Comparison of ENCODE assay signal across 1 cellular context in genomic region chr5:140557965-140558364, GRCh38.
A peak's percentile ranks its signal among the peaks of the same experiment; 100 is the strongest.
TF ChIP-seq lines count a peak whose summit lies in the region.

No MANE protein-coding gene starts in this region.

TF ChIP-seq in HepG2, 621 proteins besides CTCF, POLR2A, EP300 and RAD21 (continues in another document):
- TF ChIP-seq JUNB (CRISPR knock-in tag; IDR thresholded peaks at IDR 0.05; ENCODE audit: borderline replicate concordance) (no peak), NR1H2 (CRISPR knock-in tag; IDR thresholded peaks at IDR 0.05; ENCODE audit: borderline replicate concordance, low read depth) (no peak), IKZF1 (IDR thresholded peaks at IDR 0.05) (no peak), TSC22D2 (CRISPR knock-in tag; IDR thresholded peaks at IDR 0.05; ENCODE audit: borderline replicate concordance) (no peak), TRAFD1 (CRISPR knock-in tag; IDR thresholded peaks at IDR 0.05; ENCODE audit: borderline replicate concordance) (no peak), ZNF275 (CRISPR knock-in tag; IDR thresholded peaks at IDR 0.05; ENCODE audit: borderline replicate concordance) (no peak), ZNF567 (CRISPR knock-in tag; IDR thresholded peaks at IDR 0.05; ENCODE audit: borderline replicate concordance) (no peak), DMAP1 (CRISPR knock-in tag; IDR thresholded peaks at IDR 0.05) (no peak), SIX1 (CRISPR knock-in tag; IDR thresholded peaks at IDR 0.05; ENCODE audit: borderline replicate concordance) (no peak), PAF1 (CRISPR knock-in tag; IDR thresholded peaks at IDR 0.05) (no peak), ZNF10 (CRISPR knock-in tag; IDR thresholded peaks at IDR 0.05; ENCODE audit: borderline replicate concordance, low read depth) (no peak), PRPF4 (IDR thresholded peaks at IDR 0.05; ENCODE audit: low read depth, low read length, poor library complexity, severe bottlenecking) (no peak), ZNF230 (CRISPR knock-in tag; IDR thresholded peaks at IDR 0.05) (0 out of 2 replicates have a peak, but pooled peaks have one; percentile 10), MEIS1 (CRISPR knock-in tag; IDR thresholded peaks at IDR 0.05; ENCODE audit: borderline replicate concordance) (no peak), ZNF329 (CRISPR knock-in tag; IDR thresholded peaks at IDR 0.05; ENCODE audit: low read depth) (no peak), MEF2D (CRISPR knock-in tag; IDR thresholded peaks at IDR 0.05) (no peak), ZNF484 (CRISPR knock-in tag; IDR thresholded peaks at IDR 0.05; ENCODE audit: borderline replicate concordance, low read depth) (no peak), SP2 (CRISPR knock-in tag; IDR thresholded peaks at IDR 0.05) (no peak), KLF13 (CRISPR knock-in tag; IDR thresholded peaks at IDR 0.05) (no peak), ZFP36 (IDR thresholded peaks at IDR 0.05; ENCODE audit: borderline replicate concordance, low read depth, low read length, partially characterized antibody) (no peak), ZNF773 (CRISPR knock-in tag; IDR thresholded peaks at IDR 0.05; ENCODE audit: borderline replicate concordance) (no peak), CREM (IDR thresholded peaks at IDR 0.05) (no peak), CREM (CRISPR knock-in tag; IDR thresholded peaks at IDR 0.05) (no peak), PBX3 (CRISPR knock-in tag; IDR thresholded peaks at IDR 0.05; ENCODE audit: borderline replicate concordance) (no peak), MTA1 (CRISPR knock-in tag; IDR thresholded peaks at IDR 0.05; ENCODE audit: borderline replicate concordance) (no peak), TAF15 (IDR thresholded peaks at IDR 0.05; ENCODE audit: low read depth, low read length, poor library complexity, severe bottlenecking) (no peak), ETV6 (CRISPR knock-in tag; conservative IDR thresholded peaks at IDR 0.05) (no peak), ZNF850 (CRISPR knock-in tag; conservative IDR thresholded peaks at IDR 0.05) (no peak), ZBTB3 (CRISPR knock-in tag; IDR thresholded peaks at IDR 0.05; ENCODE audit: borderline replicate concordance, low read depth) (0 out of 2 replicates have a peak, but pooled peaks have one; percentile 55), ZNF556 (CRISPR knock-in tag; IDR thresholded peaks at IDR 0.05; ENCODE audit: borderline replicate concordance) (no peak), MED1 (CRISPR knock-in tag; IDR thresholded peaks at IDR 0.05) (no peak), ZBTB1 (CRISPR knock-in tag; IDR thresholded peaks at IDR 0.05; ENCODE audit: borderline replicate concordance) (no peak), TERF1 (CRISPR knock-in tag; IDR thresholded peaks at IDR 0.05) (no peak), ZNF598 (CRISPR knock-in tag; IDR thresholded peaks at IDR 0.05; ENCODE audit: borderline replicate concordance) (no peak), HDAC1 (CRISPR knock-in tag; IDR thresholded peaks at IDR 0.05) (no peak), MNT (IDR thresholded peaks at IDR 0.05) (no peak), ZNF557 (CRISPR knock-in tag; IDR thresholded peaks at IDR 0.05) (no peak), ZNF234 (CRISPR knock-in tag; conservative IDR thresholded peaks at IDR 0.05) (no peak), ZNF256 (CRISPR knock-in tag; conservative IDR thresholded peaks at IDR 0.05) (no peak), SNAI1 (CRISPR knock-in tag; IDR thresholded peaks at IDR 0.05; ENCODE audit: borderline replicate concordance) (0 out of 2 replicates have a peak, but pooled peaks have one; percentile 2)
- TF ChIP-seq, protein P1, sequence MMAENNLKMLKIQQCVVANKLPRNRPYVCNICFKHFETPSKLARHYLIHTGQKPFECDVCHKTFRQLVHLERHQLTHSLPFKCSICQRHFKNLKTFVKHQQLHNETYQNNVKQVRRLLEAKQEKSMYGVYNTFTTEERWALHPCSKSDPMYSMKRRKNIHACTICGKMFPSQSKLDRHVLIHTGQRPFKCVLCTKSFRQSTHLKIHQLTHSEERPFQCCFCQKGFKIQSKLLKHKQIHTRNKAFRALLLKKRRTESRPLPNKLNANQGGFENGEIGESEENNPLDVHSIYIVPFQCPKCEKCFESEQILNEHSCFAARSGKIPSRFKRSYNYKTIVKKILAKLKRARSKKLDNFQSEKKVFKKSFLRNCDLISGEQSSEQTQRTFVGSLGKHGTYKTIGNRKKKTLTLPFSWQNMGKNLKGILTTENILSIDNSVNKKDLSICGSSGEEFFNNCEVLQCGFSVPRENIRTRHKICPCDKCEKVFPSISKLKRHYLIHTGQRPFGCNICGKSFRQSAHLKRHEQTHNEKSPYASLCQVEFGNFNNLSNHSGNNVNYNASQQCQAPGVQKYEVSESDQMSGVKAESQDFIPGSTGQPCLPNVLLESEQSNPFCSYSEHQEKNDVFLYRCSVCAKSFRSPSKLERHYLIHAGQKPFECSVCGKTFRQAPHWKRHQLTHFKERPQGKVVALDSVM (CRISPR knock-in tag; IDR thresholded peaks at IDR 0.05): no peak
- TF ChIP-seq, protein P2, sequence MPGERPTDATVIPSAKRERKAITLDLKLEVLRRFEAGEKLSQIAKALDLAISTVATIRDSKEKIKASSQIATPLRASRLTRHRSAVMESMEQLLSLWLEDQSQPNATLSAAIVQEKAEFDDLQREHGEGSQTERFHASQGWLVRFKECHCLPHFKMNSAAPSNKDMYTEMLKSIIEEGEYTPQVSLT (CRISPR knock-in tag; IDR thresholded peaks at IDR 0.05; ENCODE audit: borderline replicate concordance, low read depth): no peak
- TF ChIP-seq, protein P3, sequence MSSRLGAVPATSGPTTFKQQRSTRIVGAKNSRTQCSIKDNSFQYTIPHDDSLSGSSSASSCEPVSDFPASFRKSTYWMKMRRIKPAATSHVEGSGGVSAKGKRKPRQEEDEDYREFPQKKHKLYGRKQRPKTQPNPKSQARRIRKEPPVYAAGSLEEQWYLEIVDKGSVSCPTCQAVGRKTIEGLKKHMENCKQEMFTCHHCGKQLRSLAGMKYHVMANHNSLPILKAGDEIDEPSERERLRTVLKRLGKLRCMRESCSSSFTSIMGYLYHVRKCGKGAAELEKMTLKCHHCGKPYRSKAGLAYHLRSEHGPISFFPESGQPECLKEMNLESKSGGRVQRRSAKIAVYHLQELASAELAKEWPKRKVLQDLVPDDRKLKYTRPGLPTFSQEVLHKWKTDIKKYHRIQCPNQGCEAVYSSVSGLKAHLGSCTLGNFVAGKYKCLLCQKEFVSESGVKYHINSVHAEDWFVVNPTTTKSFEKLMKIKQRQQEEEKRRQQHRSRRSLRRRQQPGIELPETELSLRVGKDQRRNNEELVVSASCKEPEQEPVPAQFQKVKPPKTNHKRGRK (CRISPR knock-in tag; IDR thresholded peaks at IDR 0.05): no peak
- TF ChIP-seq, protein P4, sequence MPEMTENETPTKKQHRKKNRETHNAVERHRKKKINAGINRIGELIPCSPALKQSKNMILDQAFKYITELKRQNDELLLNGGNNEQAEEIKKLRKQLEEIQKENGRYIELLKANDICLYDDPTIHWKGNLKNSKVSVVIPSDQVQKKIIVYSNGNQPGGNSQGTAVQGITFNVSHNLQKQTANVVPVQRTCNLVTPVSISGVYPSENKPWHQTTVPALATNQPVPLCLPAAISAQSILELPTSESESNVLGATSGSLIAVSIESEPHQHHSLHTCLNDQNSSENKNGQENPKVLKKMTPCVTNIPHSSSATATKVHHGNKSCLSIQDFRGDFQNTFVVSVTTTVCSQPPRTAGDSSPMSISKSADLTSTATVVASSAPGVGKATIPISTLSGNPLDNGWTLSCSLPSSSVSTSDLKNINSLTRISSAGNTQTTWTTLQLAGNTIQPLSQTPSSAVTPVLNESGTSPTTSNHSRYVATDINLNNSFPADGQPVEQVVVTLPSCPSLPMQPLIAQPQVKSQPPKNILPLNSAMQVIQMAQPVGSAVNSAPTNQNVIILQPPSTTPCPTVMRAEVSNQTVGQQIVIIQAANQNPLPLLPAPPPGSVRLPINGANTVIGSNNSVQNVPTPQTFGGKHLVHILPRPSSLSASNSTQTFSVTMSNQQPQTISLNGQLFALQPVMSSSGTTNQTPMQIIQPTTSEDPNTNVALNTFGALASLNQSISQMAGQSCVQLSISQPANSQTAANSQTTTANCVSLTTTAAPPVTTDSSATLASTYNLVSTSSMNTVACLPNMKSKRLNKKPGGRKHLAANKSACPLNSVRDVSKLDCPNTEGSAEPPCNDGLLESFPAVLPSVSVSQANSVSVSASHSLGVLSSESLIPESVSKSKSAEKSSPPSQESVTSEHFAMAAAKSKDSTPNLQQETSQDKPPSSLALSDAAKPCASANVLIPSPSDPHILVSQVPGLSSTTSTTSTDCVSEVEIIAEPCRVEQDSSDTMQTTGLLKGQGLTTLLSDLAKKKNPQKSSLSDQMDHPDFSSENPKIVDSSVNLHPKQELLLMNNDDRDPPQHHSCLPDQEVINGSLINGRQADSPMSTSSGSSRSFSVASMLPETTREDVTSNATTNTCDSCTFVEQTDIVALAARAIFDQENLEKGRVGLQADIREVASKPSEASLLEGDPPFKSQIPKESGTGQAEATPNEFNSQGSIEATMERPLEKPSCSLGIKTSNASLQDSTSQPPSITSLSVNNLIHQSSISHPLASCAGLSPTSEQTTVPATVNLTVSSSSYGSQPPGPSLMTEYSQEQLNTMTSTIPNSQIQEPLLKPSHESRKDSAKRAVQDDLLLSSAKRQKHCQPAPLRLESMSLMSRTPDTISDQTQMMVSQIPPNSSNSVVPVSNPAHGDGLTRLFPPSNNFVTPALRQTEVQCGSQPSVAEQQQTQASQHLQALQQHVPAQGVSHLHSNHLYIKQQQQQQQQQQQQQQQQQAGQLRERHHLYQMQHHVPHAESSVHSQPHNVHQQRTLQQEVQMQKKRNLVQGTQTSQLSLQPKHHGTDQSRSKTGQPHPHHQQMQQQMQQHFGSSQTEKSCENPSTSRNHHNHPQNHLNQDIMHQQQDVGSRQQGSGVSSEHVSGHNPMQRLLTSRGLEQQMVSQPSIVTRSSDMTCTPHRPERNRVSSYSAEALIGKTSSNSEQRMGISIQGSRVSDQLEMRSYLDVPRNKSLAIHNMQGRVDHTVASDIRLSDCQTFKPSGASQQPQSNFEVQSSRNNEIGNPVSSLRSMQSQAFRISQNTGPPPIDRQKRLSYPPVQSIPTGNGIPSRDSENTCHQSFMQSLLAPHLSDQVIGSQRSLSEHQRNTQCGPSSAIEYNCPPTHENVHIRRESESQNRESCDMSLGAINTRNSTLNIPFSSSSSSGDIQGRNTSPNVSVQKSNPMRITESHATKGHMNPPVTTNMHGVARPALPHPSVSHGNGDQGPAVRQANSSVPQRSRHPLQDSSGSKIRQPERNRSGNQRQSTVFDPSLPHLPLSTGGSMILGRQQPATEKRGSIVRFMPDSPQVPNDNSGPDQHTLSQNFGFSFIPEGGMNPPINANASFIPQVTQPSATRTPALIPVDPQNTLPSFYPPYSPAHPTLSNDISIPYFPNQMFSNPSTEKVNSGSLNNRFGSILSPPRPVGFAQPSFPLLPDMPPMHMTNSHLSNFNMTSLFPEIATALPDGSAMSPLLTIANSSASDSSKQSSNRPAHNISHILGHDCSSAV (CRISPR knock-in tag; IDR thresholded peaks at IDR 0.05; ENCODE audit: borderline replicate concordance): no peak
